ENCODE assay signal across 10 cellular contexts in the genomic region with DNA sequence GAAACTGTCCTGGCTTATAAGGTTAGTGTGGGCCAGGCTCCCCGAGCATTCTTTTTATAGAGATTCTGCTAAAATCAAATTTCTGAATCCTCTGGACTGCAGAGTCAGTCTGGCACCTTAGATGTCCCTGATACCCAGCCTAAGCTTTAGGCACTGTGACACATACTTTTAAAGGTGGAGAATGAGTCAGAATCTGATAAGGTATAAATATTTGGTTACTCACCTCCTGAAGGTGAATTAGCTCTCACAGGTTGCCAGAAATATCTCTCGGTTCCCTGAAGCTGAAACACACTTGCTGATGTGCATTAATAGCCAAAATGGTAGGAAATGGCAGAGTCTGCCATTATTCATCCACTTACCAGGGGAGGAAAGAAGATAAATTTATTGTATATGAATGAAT.
"Had no signal": no experiment of that assay in that cellular context is flagged by ENCODE, and none has a peak within 500 bp of the region (broad histone marks: within the 10 kb centered on the region; RNA-seq: fewer than 3 reads in every experiment).

No MANE protein-coding gene starts in this region.

- ATAC-seq: effector memory CD8-positive, alpha-beta T cell; natural killer cell; sciatic nerve had no signal

- H3K27ac ChIP-seq: hepatocyte had no signal

- H3K4me2 ChIP-seq: hepatocyte had no signal

- H3K4me3 ChIP-seq: hepatocyte had no signal

- H3K79me2 ChIP-seq: hepatocyte had no signal

- DNase-seq: effector memory CD8-positive, alpha-beta T cell; erythroblast; foreskin melanocyte; head of caudate nucleus; natural killer cell; posterior cingulate gyrus; stimulated activated CD4-positive, alpha-beta T cell treated with anti-CD3 and anti-CD28 coated beads, Interleukin-2, amount 100 ng/mL, for 24 hours; stimulated activated naive CD4-positive, alpha-beta T cell had no signal

- H3K27me3 ChIP-seq: hepatocyte had no signal

- H2AFZ ChIP-seq: hepatocyte had no signal
